In the genomic region with DNA sequence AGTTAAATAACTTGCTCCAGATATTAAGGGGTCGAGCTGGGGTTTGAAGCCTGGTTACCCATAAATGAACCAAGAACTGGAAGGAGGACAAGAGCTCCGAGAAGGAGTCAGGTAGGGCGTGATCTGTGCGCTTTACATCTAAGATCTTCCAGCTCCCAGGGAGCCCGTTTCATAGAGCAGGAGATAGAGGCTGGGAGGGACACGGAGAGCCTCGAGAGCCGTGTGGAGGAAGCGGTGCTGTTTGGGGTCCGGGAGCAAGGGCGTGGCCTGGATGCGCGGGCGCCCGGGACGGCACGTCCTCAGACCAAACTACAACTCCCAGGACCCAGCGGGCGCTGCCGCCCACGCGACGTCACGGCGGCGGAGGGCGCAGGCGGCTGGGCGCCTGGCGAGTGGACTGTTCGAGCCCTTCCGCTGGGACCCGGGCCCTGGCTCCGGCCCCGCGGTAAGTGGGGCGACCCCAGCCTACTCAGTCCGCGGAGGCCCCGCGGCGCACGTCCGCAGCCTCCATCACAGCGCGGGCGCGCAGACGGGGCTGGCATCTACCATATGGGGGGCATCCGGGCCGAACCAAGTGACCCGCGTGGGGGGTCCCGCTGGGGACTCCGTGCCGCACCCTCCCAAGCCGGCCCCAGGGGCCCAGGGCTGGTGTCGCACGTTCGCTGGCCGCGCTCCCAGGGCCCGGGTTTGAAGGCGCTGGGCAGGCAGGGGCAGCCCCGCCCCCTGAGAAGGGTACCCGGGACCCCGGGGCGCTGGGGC, we compare ENCODE assay signal across 8 cellular contexts. TPM values are rescaled to one million over a fixed set of nuclear protein-coding genes. Genes with fewer than 3 reads are reported as not detected.
A peak's percentile ranks its signal among the peaks of the same experiment; 100 is the strongest.
DNase-seq lines count a peak whose midpoint lies in the region; ATAC-seq and TF ChIP-seq lines count a peak whose summit lies in the region.

Gene BCKDK, plus strand, starts transcription at position 352 of the 759 bp plus-strand sequence. CDS start 838 bp downstream, outside the sequence.

- H3K36me3 ChIP-seq in DND-41 (ENCODE audit: insufficient read depth, low read length) (peaks cover 40% of the 10 kb centered on the region), SJCRH30 (peaks cover 28% of the 10 kb centered on the region), neuron (ENCODE audit: insufficient read depth, low read length) (peaks cover 33% of the 10 kb centered on the region)

- H2AFZ ChIP-seq in DND-41 (ENCODE audit: low read depth, low read length), result peak within 1 kb of the TSS; percentile 92
- peak within 1 kb of the TSS; percentile 84 for H2AFZ ChIP-seq in neuron (ENCODE audit: low read depth, low read length)

- peaks cover 19% of the 10 kb centered on the region for H3K79me2 ChIP-seq in DND-41 (ENCODE audit: insufficient read depth, low read length)

- H3K4me3 ChIP-seq in DND-41 (ENCODE audit: low read depth in 1 of 2, low read length in 2 of 2) (peak within 1 kb of the TSS; percentile 74 to 83), SJCRH30 (peak within 1 kb of the TSS; percentile 80), neuron (ENCODE audit: low read length) (peak within 1 kb of the TSS; percentile 79)
- peak within 1 kb of the TSS; percentile 69 for H3K4me3 ChIP-seq in Jurkat, Clone E6-1 (ENCODE audit: low read length)

- ATAC-seq in DND-41 (ENCODE audit: insufficient read depth, low read depth) (peak; percentile 95), GM21619 (IDR thresholded peaks at IDR 0.05; ENCODE audit: unreplicated experiment) (peak; percentile 77)

- H3K4me1 ChIP-seq in DND-41 (ENCODE audit: insufficient read depth, low read length) (peaks cover 25% of the 10 kb centered on the region), SJCRH30 (peaks cover 22% of the 10 kb centered on the region), neuron (ENCODE audit: insufficient read depth, low read length) (peaks cover 2% of the 10 kb centered on the region)

- no peak for TF ChIP-seq CTCF in DND-41 (IDR thresholded peaks at IDR 0.05; ENCODE audit: borderline replicate concordance, extremely low read depth, low read length, poor library complexity, severe bottlenecking)

- H3K9me3 ChIP-seq in DND-41 (ENCODE audit: insufficient read depth, low read length, severe bottlenecking) (no peaks in the 10 kb centered on the region), SJCRH30 (replicated peaks) (no peaks in the 10 kb centered on the region), neuron (ENCODE audit: low read length) (no peaks in the 10 kb centered on the region)

- H3K27ac ChIP-seq in DND-41 (ENCODE audit: low read length) (peak within 1 kb of the TSS; percentile 71), SJCRH30 (peak within 1 kb of the TSS; percentile 59)

- H3K4me2 ChIP-seq in DND-41 (ENCODE audit: insufficient read depth, low read length), result peak within 1 kb of the TSS; percentile 87

- H4K20me1 ChIP-seq in DND-41 (ENCODE audit: insufficient read depth, low read length), result no peaks in the 10 kb centered on the region

- H3K9ac ChIP-seq in DND-41 (ENCODE audit: low read depth, low read length), result peak within 1 kb of the TSS; percentile 85

- H3K27me3 ChIP-seq in DND-41 (ENCODE audit: insufficient read depth, low read length, poor library complexity), result no peaks in the 10 kb centered on the region
- no peaks in the 10 kb centered on the region for H3K27me3 ChIP-seq in SJCRH30
- H3K27me3 ChIP-seq in neuron (ENCODE audit: insufficient read depth, low read length), result no peaks in the 10 kb centered on the region

- DNase-seq in DND-41, result peak; percentile 81
- DNase-seq in Jurkat, Clone E6-1 (ENCODE audit: low read depth, low spot score), result peak; percentile 63
- peak; percentile 86 to 87 for DNase-seq in SJCRH30
- peak; percentile 15 to 48 (median 26) for DNase-seq in activated naive CD4-positive, alpha-beta T cell (lab: John Stamatoyannopoulos, UW)
- peak; percentile 61 for DNase-seq in foreskin melanocyte
- peak; percentile 77 for DNase-seq in superior temporal gyrus (ENCODE audit: extremely low spot score)

RNA-seq across cellular contexts. Expression of gene BCKDK, which starts in this region (rescaled TPM):
- polyA plus RNA-seq in Jurkat, Clone E6-1 (2012; ENCODE audit: insufficient read depth, insufficient read length), result 57.9 TPM
- 31.2 and 31.8 TPM in 2 replicates for total RNA-seq in SJCRH30 (2014; rRNA removed; shearing (Covaris generic))

Comparison
In these comparisons a context has a peak if more than half of its experiments do, and no peak if none do; other contexts are left out.
1. Peak in every context shown above with its lines: DNase-seq, ATAC-seq, H3K4me3 ChIP-seq and H3K27ac ChIP-seq.
2. DNase-seq: peak in every context shown above with its lines; median percentile 86 in SJCRH30; 81 in DND-41; 77 in superior temporal gyrus; 63 in Jurkat, Clone E6-1; 61 in foreskin melanocyte; 26 in activated naive CD4-positive, alpha-beta T cell.